In the genomic region with DNA sequence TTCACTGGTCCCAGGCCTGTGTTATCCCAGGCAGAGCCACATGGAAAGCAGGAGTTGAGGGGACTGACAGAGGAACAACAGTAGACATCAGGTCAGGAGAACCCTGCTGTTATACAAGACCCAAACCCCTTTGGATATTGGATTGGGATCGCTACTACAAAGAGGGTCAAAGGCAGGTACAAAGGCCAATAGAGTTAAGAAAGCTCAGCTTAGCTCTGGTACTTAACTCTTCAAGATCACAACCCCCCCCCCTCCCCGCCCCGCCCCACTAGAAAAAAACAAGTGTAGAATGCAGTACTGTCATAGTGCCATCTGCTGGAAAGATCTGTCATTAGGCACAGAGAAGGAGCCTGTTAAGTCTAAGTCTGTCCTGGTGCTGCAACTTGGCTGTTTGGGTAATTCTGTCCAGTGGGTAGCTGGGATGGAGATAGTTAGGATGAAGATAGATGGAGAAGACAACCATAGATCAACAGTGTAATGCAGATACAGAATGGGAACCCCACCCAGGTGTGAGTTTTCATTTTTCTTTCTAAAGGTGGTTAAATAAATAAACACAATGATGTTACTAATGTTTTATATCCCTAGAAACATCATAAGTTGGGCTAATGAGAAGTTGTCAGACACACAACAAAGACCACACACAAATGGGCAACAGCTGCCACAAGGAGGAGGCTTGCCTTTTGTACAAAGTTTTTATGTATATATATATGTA, we compare ENCODE assay signal across 9 cellular contexts. TPM values are rescaled to one million over a fixed set of nuclear protein-coding genes. Genes with fewer than 3 reads are reported as not detected.
DNase-seq lines count a peak whose midpoint lies in the region; ATAC-seq, FAIRE-seq and TF ChIP-seq lines count a peak whose summit lies in the region.
"Had no signal": no experiment of that assay in that cellular context is flagged by ENCODE, and none has a peak within 500 bp of the region (broad histone marks: within the 10 kb centered on the region; RNA-seq: fewer than 3 reads in every experiment).

No MANE protein-coding gene starts in this region.

- dilution Hi-C loops in keratinocyte (cut with MboI; ENCODE audit: extremely low pct_ligation_motif_present, low sequenced_read_pairs), result no loop called here

- H4K20me1 ChIP-seq in MM.1S (ENCODE audit: insufficient read depth, low read length) (no peaks in the 10 kb centered on the region), keratinocyte (ENCODE audit: control insufficient read depth, extremely low read depth, insufficient read depth, low read length) (no peaks in the 10 kb centered on the region)

- TF ChIP-seq CTCF in AG09309 (IDR thresholded peaks at IDR 0.05; ENCODE audit: control insufficient read depth, insufficient read depth, low read depth, low read length, missing control alignments) (peak; percentile 62), GM12875 (IDR thresholded peaks at IDR 0.05; ENCODE audit: borderline replicate concordance, insufficient read depth, low read depth, low read length) (peak; percentile 56; the same call in 1 of the 2 replicates), MM.1S (IDR thresholded peaks at IDR 0.05; ENCODE audit: low read length) (peak; percentile 35), cardiac fibroblast (IDR thresholded peaks at IDR 0.05; ENCODE audit: low read depth, low read length) (peak; percentile 65), keratinocyte (optimal IDR thresholded peaks at IDR 0.05 in 1 of 3, IDR thresholded peaks at IDR 0.05 in 1 of 3, conservative IDR thresholded peaks at IDR 0.05 in 1 of 3; ENCODE audit: extremely low read depth in 1 of 3, insufficient read depth in 2 of 3, low read length in 3 of 3) (peak; percentile 58 to 70 (median 64))

- no peak for DNase-seq in AG09309 (ENCODE audit: low read depth)
- peak; percentile 23 for DNase-seq in MM.1S
- DNase-seq in cardiac fibroblast (ENCODE audit: low read depth in 2 of 2), result peak; percentile 82 to 85
- no peak for DNase-seq in keratinocyte (ENCODE audit: low read depth, low spot score)
- peak; percentile 51 for DNase-seq in stimulated activated naive CD4-positive, alpha-beta T cell treated with Interleukin-2 at 50 U/mL for 16 hours (lab: John Stamatoyannopoulos, UW)
- DNase-seq in NCI-H187 treated with DMSO at 0.1 percent for 48 hours (lab: John Stamatoyannopoulos, UW), result no peak

- H3K9ac ChIP-seq in MM.1S (ENCODE audit: low read length) (no peak overlapping the region), keratinocyte (ENCODE audit: control insufficient read depth, extremely low read depth, insufficient read depth, low read length) (no peak overlapping the region)

- no peaks in the 10 kb centered on the region for H3K79me2 ChIP-seq in MM.1S (ENCODE audit: low read length)
- no peaks in the 10 kb centered on the region for H3K79me2 ChIP-seq in keratinocyte (ENCODE audit: control insufficient read depth, insufficient read depth, low read length)

- H3K4me3 ChIP-seq in AG09309 (ENCODE audit: control insufficient read depth, low read depth, low read length) (no peak overlapping the region), GM12875 (ENCODE audit: low read depth, low read length) (no peak overlapping the region), MM.1S (ENCODE audit: low read length) (no peak overlapping the region), cardiac fibroblast (replicated peaks in 1 of 2; ENCODE audit: low read depth in 2 of 2, low read length in 2 of 2) (no peak overlapping the region), keratinocyte (ENCODE audit: control insufficient read depth in 2 of 3, extremely low read depth in 1 of 3, insufficient read depth in 2 of 3, low read depth in 1 of 3, low read length in 3 of 3) (no peak overlapping the region)

- no peaks in the 10 kb centered on the region for H3K4me1 ChIP-seq in MM.1S (ENCODE audit: low read length)
- H3K4me1 ChIP-seq in keratinocyte (ENCODE audit: control insufficient read depth, extremely low read depth, insufficient read depth, low read length), result peaks cover 14% of the 10 kb centered on the region

- no peak overlapping the region for H2AFZ ChIP-seq in MM.1S (ENCODE audit: low read length)
- H2AFZ ChIP-seq in keratinocyte (ENCODE audit: control insufficient read depth, low read length), result no peak overlapping the region

- H3K4me2 ChIP-seq in MM.1S (ENCODE audit: low read depth, low read length) (no peak overlapping the region), keratinocyte (ENCODE audit: control insufficient read depth, extremely low read depth, insufficient read depth, low read depth, low read length) (no peak overlapping the region)

- H3K9me3 ChIP-seq in MM.1S (replicated peaks; ENCODE audit: insufficient read depth, low read length), result no peaks in the 10 kb centered on the region
- H3K9me3 ChIP-seq in keratinocyte (ENCODE audit: control insufficient read depth, low read depth, low read length), result no peaks in the 10 kb centered on the region

- H3K36me3 ChIP-seq in MM.1S (replicated peaks; ENCODE audit: insufficient read depth, low read length), result no peaks in the 10 kb centered on the region
- H3K36me3 ChIP-seq in keratinocyte (ENCODE audit: control insufficient read depth in 2 of 2, extremely low read depth in 1 of 2, insufficient read depth in 2 of 2, low read length in 2 of 2), result peaks cover 16 to 24% of the 10 kb centered on the region in 2 experiments

- peak; percentile 75 for ATAC-seq in SK-N-SH treated with all-trans-retinoic acid at 6 μM for 48 hours

- no peaks in the 10 kb centered on the region for H3K9me2 ChIP-seq in MM.1S (replicated peaks; ENCODE audit: insufficient read depth, low read length)

- H3F3A ChIP-seq in MM.1S (ENCODE audit: insufficient read depth, low read length), result no peaks in the 10 kb centered on the region

- no peaks in the 10 kb centered on the region for H3K9me1 ChIP-seq in keratinocyte (ENCODE audit: control insufficient read depth, extremely low read depth, insufficient read depth, low read length)

- no peaks in the 10 kb centered on the region for H3K27me3 ChIP-seq in MM.1S (replicated peaks; ENCODE audit: insufficient read depth, low read length)
- no peaks in the 10 kb centered on the region for H3K27me3 ChIP-seq in keratinocyte (ENCODE audit: control insufficient read depth, extremely low read depth, insufficient read depth, low read length)

- H3K27ac ChIP-seq in MM.1S (ENCODE audit: low read length) (no peak overlapping the region), keratinocyte (ENCODE audit: control insufficient read depth, insufficient read depth, low read length) (no peak overlapping the region)

- no peak for FAIRE-seq in keratinocyte (lab: Jason Lieb, UNC)
- FAIRE-seq: islet of Langerhans had no signal

TF ChIP-seq in SK-N-SH treated with all-trans-retinoic acid at 6 μM for 48 hours, 23 proteins besides CTCF, POLR2A, EP300 and RAD21:
- TF ChIP-seq ZC3H10 (CRISPR knock-in tag; IDR thresholded peaks at IDR 0.05), result no peak
TF ChIP-seq in SK-N-SH treated with all-trans-retinoic acid at 6 μM for 48 hours: peak in this region for 0.

RNA-seq across cellular contexts. Expression of gene REM2, which starts 17.2 kb away (rescaled TPM):
- polyA plus RNA-seq in keratinocyte, result 0.04 to 0.06 TPM (median 0.05 TPM) in 3 replicates
- polyA plus RNA-seq in keratinocyte (2011; ENCODE audit: low read depth), result not detected
- 0.06 TPM in 1 of 2 replicates, not detected in the other for polyA plus RNA-seq in keratinocyte (2011; cell fraction: cytosol; rRNA removed)
- 0.20 and 0.25 TPM in 2 replicates for polyA plus RNA-seq in keratinocyte (2011; cell fraction: nucleus; rRNA removed)
- polyA plus RNA-seq in keratinocyte (2012; ENCODE audit: low replicate concordance), result 0.87 TPM in 1 of 2 replicates, not detected in the other
- not detected in 3 replicates for polyA minus RNA-seq in keratinocyte
- not detected for polyA minus RNA-seq in keratinocyte (2011; cell fraction: cytosol; rRNA and poly(A)+ RNA removed)
- 0.32 TPM in 1 of 2 replicates, not detected in the other for polyA minus RNA-seq in keratinocyte (2011; cell fraction: nucleus; rRNA and poly(A)+ RNA removed)

RNA-seq across cellular contexts. Expression of gene RBM23, which starts 18.7 kb away (rescaled TPM):
- polyA plus RNA-seq in keratinocyte, result 36.9 to 73.8 TPM (median 50.8 TPM) in 3 replicates
- polyA plus RNA-seq in keratinocyte (2011; ENCODE audit: low read depth), result 41.7 TPM
- polyA plus RNA-seq in keratinocyte (2011; cell fraction: cytosol; rRNA removed), result 43.9 and 47.7 TPM in 2 replicates
- polyA plus RNA-seq in keratinocyte (2011; cell fraction: nucleus; rRNA removed), result 58.7 and 68.4 TPM in 2 replicates
- polyA plus RNA-seq in keratinocyte (2012; ENCODE audit: low replicate concordance), result 28.6 and 43.5 TPM in 2 replicates
- 31.6 to 63.5 TPM (median 46.4 TPM) in 3 replicates for polyA minus RNA-seq in keratinocyte
- polyA minus RNA-seq in keratinocyte (2011; cell fraction: cytosol; rRNA and poly(A)+ RNA removed), result 35.3 TPM
- 26.8 and 36.9 TPM in 2 replicates for polyA minus RNA-seq in keratinocyte (2011; cell fraction: nucleus; rRNA and poly(A)+ RNA removed)

RNA-seq across cellular contexts. Expression of gene LRP10, which starts 28.7 kb away (rescaled TPM):
- polyA plus RNA-seq in keratinocyte, result 36.7 to 79.4 TPM (median 62.5 TPM) in 3 replicates
- 43.9 TPM for polyA plus RNA-seq in keratinocyte (2011; ENCODE audit: low read depth)
- polyA plus RNA-seq in keratinocyte (2011; cell fraction: cytosol; rRNA removed), result 44.1 and 73.2 TPM in 2 replicates
- polyA plus RNA-seq in keratinocyte (2011; cell fraction: nucleus; rRNA removed), result 131 and 159 TPM in 2 replicates
- polyA plus RNA-seq in keratinocyte (2012; ENCODE audit: low replicate concordance), result 95.0 and 106 TPM in 2 replicates
- polyA minus RNA-seq in keratinocyte, result 110 to 463 TPM (median 142 TPM) in 3 replicates
- 143 TPM for polyA minus RNA-seq in keratinocyte (2011; cell fraction: cytosol; rRNA and poly(A)+ RNA removed)
- 194 and 209 TPM in 2 replicates for polyA minus RNA-seq in keratinocyte (2011; cell fraction: nucleus; rRNA and poly(A)+ RNA removed)

RNA-seq across cellular contexts. Expression of gene PRMT5, which starts 28.9 kb away (rescaled TPM):
- 241 to 271 TPM (median 266 TPM) in 3 replicates for polyA plus RNA-seq in keratinocyte
- polyA plus RNA-seq in keratinocyte (2011; ENCODE audit: low read depth), result 72.9 TPM
- 202 and 233 TPM in 2 replicates for polyA plus RNA-seq in keratinocyte (2011; cell fraction: cytosol; rRNA removed)
- polyA plus RNA-seq in keratinocyte (2011; cell fraction: nucleus; rRNA removed), result 242 and 322 TPM in 2 replicates
- polyA plus RNA-seq in keratinocyte (2012; ENCODE audit: low replicate concordance), result 114 and 250 TPM in 2 replicates
- 276 to 326 TPM (median 308 TPM) in 3 replicates for polyA minus RNA-seq in keratinocyte
- 151 TPM for polyA minus RNA-seq in keratinocyte (2011; cell fraction: cytosol; rRNA and poly(A)+ RNA removed)
- 80.1 and 161 TPM in 2 replicates for polyA minus RNA-seq in keratinocyte (2011; cell fraction: nucleus; rRNA and poly(A)+ RNA removed)

RNA-seq across cellular contexts. Expression of gene HAUS4, which starts 56.6 kb away (rescaled TPM):
- 16.6 to 25.5 TPM (median 23.6 TPM) in 3 replicates for polyA plus RNA-seq in keratinocyte
- polyA plus RNA-seq in keratinocyte (2011; ENCODE audit: low read depth), result 53.5 TPM
- 13.2 and 14.7 TPM in 2 replicates for polyA plus RNA-seq in keratinocyte (2011; cell fraction: cytosol; rRNA removed)
- 14.5 and 18.2 TPM in 2 replicates for polyA plus RNA-seq in keratinocyte (2011; cell fraction: nucleus; rRNA removed)
- polyA plus RNA-seq in keratinocyte (2012; ENCODE audit: low replicate concordance), result 18.4 and 25.0 TPM in 2 replicates
- polyA minus RNA-seq in keratinocyte, result 9.4 to 22.7 TPM (median 13.8 TPM) in 3 replicates
- polyA minus RNA-seq in keratinocyte (2011; cell fraction: cytosol; rRNA and poly(A)+ RNA removed), result 6.1 TPM
- 4.1 and 8.9 TPM in 2 replicates for polyA minus RNA-seq in keratinocyte (2011; cell fraction: nucleus; rRNA and poly(A)+ RNA removed)

Comparison
In these comparisons a context has a peak if more than half of its experiments do, and no peak if none do; other contexts are left out.
1. DNase-seq: peak in MM.1S (single experiment), cardiac fibroblast (2 of 2) and stimulated activated naive CD4-positive, alpha-beta T cell treated with Interleukin-2 at 50 U/mL for 16 hours (single experiment); none in AG09309 (single experiment), keratinocyte (single experiment) and NCI-H187 treated with DMSO at 0.1 percent for 48 hours (single experiment).
2. Peak in every context shown above with its lines, with median percentiles within 50 percentile points of each other: CTCF ChIP-seq.